17 cellular contexts compared by ENCODE assay signal in genomic region chr2:148238561-148238960, GRCh38.
"Had no signal": no experiment of that assay in that cellular context is flagged by ENCODE, and none has a peak within 500 bp of the region (broad histone marks: within the 10 kb centered on the region; RNA-seq: fewer than 3 reads in every experiment).

No MANE protein-coding gene starts in this region.

- H3K9me3 ChIP-seq: thyroid gland had no signal

- H3K27me3 ChIP-seq: neural progenitor cell, thyroid gland had no signal

- DNase-seq: activated CD4-positive, alpha-beta T cell treated with anti-CD3 and anti-CD28 coated beads for 1 hour; activated CD4-positive, alpha-beta T cell treated with anti-CD3 and anti-CD28 coated beads, Interleukin-2, amount 50 U/mL, for 1 hour; activated CD8-positive, alpha-beta memory T cell treated with anti-CD3 and anti-CD28 coated beads, Interleukin-2, amount 50 U/mL, for 48 hours; activated naive CD4-positive, alpha-beta T cell treated with Interleukin-2 at 50 U/mL for 16 hours; activated naive CD8-positive, alpha-beta T cell treated with anti-CD3 and anti-CD28 coated beads for 36 hours; activated T-cell treated with anti-CD3 and anti-CD28 coated beads, Interleukin-2, amount 50 U/mL, for 4 hours; amniotic stem cell; lower lobe of right lung; naive thymus-derived CD8-positive, alpha-beta T cell; retina; stimulated activated CD4-positive, alpha-beta T cell treated with anti-CD3 and anti-CD28 coated beads, Interleukin-4, amount 100 ng/mL, for 24 hours; stimulated activated naive CD4-positive, alpha-beta T cell treated with Interleukin-2 at 50 U/mL for 16 hours; T-helper 9 cell; thyroid gland had no signal

- H3K4me3 Mint-ChIP-seq: activated naive CD8-positive, alpha-beta T cell treated with anti-CD3 and anti-CD28 coated beads for 36 hours; activated T-cell treated with anti-CD3 and anti-CD28 coated beads, Interleukin-2, amount 50 U/mL, for 4 hours; naive thymus-derived CD8-positive, alpha-beta T cell; neural progenitor cell had no signal

- ATAC-seq: activated T-cell treated with anti-CD3 and anti-CD28 coated beads, Interleukin-2, amount 50 U/mL, for 4 hours; left lobe of liver; lower lobe of right lung; naive thymus-derived CD8-positive, alpha-beta T cell had no signal

- H3K4me2 ChIP-seq: neural progenitor cell had no signal

- H3K27ac Mint-ChIP-seq: activated naive CD8-positive, alpha-beta T cell treated with anti-CD3 and anti-CD28 coated beads for 36 hours; activated T-helper 2 cell treated with anti-CD3 and anti-CD28 coated beads, Interferon-gamma antibody, Interleukin-2, Interleukin-4, amounts not matched to agents 10 μg/mL and 5 μg/mL and 100 μg/mL, durations not matched to agents 14 hours and 24 hours and 36 hours; naive thymus-derived CD8-positive, alpha-beta T cell; neural progenitor cell had no signal

- H3K4me1 ChIP-seq: lower lobe of right lung, neural progenitor cell, thyroid gland had no signal

- H3K4me1 Mint-ChIP-seq: activated naive CD8-positive, alpha-beta T cell treated with anti-CD3 and anti-CD28 coated beads for 36 hours; naive thymus-derived CD8-positive, alpha-beta T cell; neural progenitor cell had no signal

- H3K36me3 ChIP-seq: thyroid gland had no signal

- H2AFZ ChIP-seq: neural progenitor cell had no signal

- H3K4me3 ChIP-seq: lower lobe of right lung, neural progenitor cell, thyroid gland had no signal

- H3K9ac ChIP-seq: neural progenitor cell had no signal

- H3K27me3 Mint-ChIP-seq: activated naive CD8-positive, alpha-beta T cell treated with anti-CD3 and anti-CD28 coated beads for 36 hours; naive thymus-derived CD8-positive, alpha-beta T cell had no signal

- H3K27ac ChIP-seq: lower lobe of right lung, neural progenitor cell, thyroid gland had no signal
